ENCODE assay signal across 19 cellular contexts in the genomic region with DNA sequence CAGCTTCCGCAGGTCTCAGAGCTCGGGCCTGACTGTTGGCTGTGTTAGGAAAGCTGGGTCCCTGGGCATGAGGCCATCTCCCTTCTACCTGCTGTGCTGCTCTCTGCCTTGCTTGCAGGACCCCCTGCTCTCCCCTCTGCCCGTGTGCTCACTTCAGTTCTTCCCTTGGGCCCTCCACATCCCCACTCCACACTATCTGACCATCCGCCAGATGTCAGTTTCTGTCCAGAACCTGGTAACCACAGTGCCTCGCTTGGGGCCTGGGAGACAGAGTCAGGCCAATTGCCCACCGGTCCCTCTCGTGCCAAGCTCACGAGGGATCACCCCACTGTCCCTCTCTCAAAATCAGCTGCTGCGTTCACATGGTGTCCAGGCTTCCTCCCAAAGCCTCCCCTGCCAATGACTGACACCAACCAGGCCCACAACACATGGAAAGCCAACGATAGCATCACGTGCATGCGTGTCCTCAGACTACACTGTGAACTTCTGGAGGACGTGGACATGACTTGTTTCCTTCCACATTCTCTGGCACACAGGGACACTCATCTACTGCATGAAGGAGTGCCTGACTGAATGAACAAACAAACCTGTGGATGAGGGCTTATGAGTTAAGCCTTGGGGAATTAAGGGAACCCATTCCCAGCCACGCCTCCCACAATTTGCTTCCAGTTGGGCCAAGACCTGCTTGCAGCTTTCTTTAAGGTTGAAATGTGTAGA.
DNase-seq lines count a peak whose midpoint lies in the region; ATAC-seq and TF ChIP-seq lines count a peak whose summit lies in the region.
"Had no signal": no experiment of that assay in that cellular context is flagged by ENCODE, and none has a peak within 500 bp of the region (broad histone marks: within the 10 kb centered on the region; RNA-seq: fewer than 3 reads in every experiment).

No MANE protein-coding gene starts in this region.

- WGBS in sigmoid colon, 2 donors: 82 to 83% methylated on average over 14 of the region's 14 CpGs
- WGBS in ovary, 3 donors: 85 to 90% (median 89%) methylated on average over 14 of the region's 14 CpGs

- H3K27ac ChIP-seq in WERI-Rb-1: no peak overlapping the region
- H3K27ac ChIP-seq in lower lobe of right lung: no peak overlapping the region
- no peak overlapping the region for H3K27ac ChIP-seq in sigmoid colon
- no peak overlapping the region for H3K27ac ChIP-seq in ovary
- H3K27ac ChIP-seq: RWPE1 had no signal

- TF ChIP-seq POLR2A in sigmoid colon (IDR thresholded peaks at IDR 0.05) (no peak), ovary (IDR thresholded peaks at IDR 0.05) (no peak)

- H3K4me1 ChIP-seq in lower lobe of right lung (no peaks in the 10 kb centered on the region), sigmoid colon (peaks cover 0 to 10% (median 4%) of the 10 kb centered on the region in 4 donors), ovary (ENCODE audit: insufficient read depth) (peaks cover 4% of the 10 kb centered on the region)
- H3K4me1 ChIP-seq: Caco-2 had no signal

- TF ChIP-seq EP300 in sigmoid colon (IDR thresholded peaks at IDR 0.05) (no peak), ovary (IDR thresholded peaks at IDR 0.05) (no peak)

- H3K9me3 ChIP-seq in WERI-Rb-1 (ENCODE audit: severe bottlenecking) (no peaks in the 10 kb centered on the region), lower lobe of right lung (no peaks in the 10 kb centered on the region), sigmoid colon (no peaks in the 10 kb centered on the region), ovary (no peaks in the 10 kb centered on the region)
- H3K9me3 ChIP-seq: Caco-2 had no signal

- no peak for TF ChIP-seq CTCF in WERI-Rb-1 (IDR thresholded peaks at IDR 0.05; ENCODE audit: low read depth, low read length)
- no peak for TF ChIP-seq CTCF in lower lobe of right lung (IDR thresholded peaks at IDR 0.05)
- no peak for TF ChIP-seq CTCF in sigmoid colon (IDR thresholded peaks at IDR 0.05)
- no peak for TF ChIP-seq CTCF in ovary (IDR thresholded peaks at IDR 0.05)

- peak; percentile 91 for ATAC-seq in esophagus mucosa
- peak; percentile 90 to 93 for ATAC-seq in lower lobe of right lung
- no peak for ATAC-seq in HG02938 (IDR thresholded peaks at IDR 0.05; ENCODE audit: unreplicated experiment)
- ATAC-seq: PC-3 had no signal

- DNase-seq in WERI-Rb-1: peak; percentile 17
- peak; percentile 64 for DNase-seq in lower lobe of right lung
- DNase-seq in sigmoid colon: peak; percentile 58
- no peak for DNase-seq in D341Med (ENCODE audit: low spot score)
- no peak for DNase-seq in ovary
- DNase-seq in NCI-H774 (lab: John Stamatoyannopoulos, UW): no peak
- DNase-seq: DMS53, IMR-90, Karpas-422, MM.1S, NCI-H1092 treated with DMSO at 0.1 percent for 48 hours, NCI-H1694, NCI-H345, NCI-H526 treated with DMSO at 0.1 percent for 48 hours, PC-3 had no signal

- H3K27me3 ChIP-seq in WERI-Rb-1 (ENCODE audit: insufficient read depth, low read depth, severe bottlenecking): no peaks in the 10 kb centered on the region
- H3K27me3 ChIP-seq in lower lobe of right lung (ENCODE audit: low read depth): no peaks in the 10 kb centered on the region
- H3K27me3 ChIP-seq in sigmoid colon: no peaks in the 10 kb centered on the region
- no peaks in the 10 kb centered on the region for H3K27me3 ChIP-seq in ovary

- no peaks in the 10 kb centered on the region for H3K36me3 ChIP-seq in WERI-Rb-1
- H3K36me3 ChIP-seq in lower lobe of right lung: no peaks in the 10 kb centered on the region
- H3K36me3 ChIP-seq in sigmoid colon: no peaks in the 10 kb centered on the region
- H3K36me3 ChIP-seq in ovary: no peaks in the 10 kb centered on the region

- no peak overlapping the region for H3K4me3 ChIP-seq in WERI-Rb-1 (ENCODE audit: low read depth, low read length)
- H3K4me3 ChIP-seq in lower lobe of right lung: no peak overlapping the region
- H3K4me3 ChIP-seq in sigmoid colon: no peak overlapping the region
- no peak overlapping the region for H3K4me3 ChIP-seq in ovary

- intact Hi-C loops in lower lobe of right lung (cut with DNase I): no loop called here
- intact Hi-C loops in sigmoid colon (cut with DNase I): no loop called here
- intact Hi-C loops in ovary (cut with DNase I): no loop called here

Comparison
In these comparisons a context has a peak if more than half of its experiments do, and no peak if none do; other contexts are left out.
1. DNase-seq: peak in WERI-Rb-1 (single experiment), lower lobe of right lung (single experiment) and sigmoid colon (single experiment); none in D341Med (single experiment), ovary (0 of 5) and NCI-H774 (single experiment).